ENCODE assay signal across 1 cellular context in the genomic region with DNA sequence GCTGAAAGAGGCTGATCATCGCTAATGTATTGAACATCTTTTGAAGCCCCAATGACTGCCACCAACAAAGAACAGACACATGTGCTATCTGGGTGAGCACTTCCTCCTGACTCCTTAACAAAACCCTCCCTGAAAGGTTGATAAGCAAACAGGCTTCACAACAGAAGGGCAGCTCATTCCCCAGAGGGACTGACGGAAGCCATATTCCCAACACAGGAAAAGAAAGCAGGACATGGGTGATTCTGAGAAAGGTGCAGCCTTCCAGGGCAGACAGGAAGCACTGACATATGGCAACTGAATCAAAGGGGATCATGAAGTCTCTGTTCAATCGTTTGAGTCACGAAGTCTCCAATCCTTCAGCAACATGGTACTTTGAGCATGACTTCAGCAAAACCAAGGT.
TF ChIP-seq lines count a peak whose summit lies in the region.

No MANE protein-coding gene starts in this region.

TF ChIP-seq in GM23338, 12 proteins besides CTCF, POLR2A, EP300 and RAD21 (continued from another document):
- TF ChIP-seq, protein P1, sequence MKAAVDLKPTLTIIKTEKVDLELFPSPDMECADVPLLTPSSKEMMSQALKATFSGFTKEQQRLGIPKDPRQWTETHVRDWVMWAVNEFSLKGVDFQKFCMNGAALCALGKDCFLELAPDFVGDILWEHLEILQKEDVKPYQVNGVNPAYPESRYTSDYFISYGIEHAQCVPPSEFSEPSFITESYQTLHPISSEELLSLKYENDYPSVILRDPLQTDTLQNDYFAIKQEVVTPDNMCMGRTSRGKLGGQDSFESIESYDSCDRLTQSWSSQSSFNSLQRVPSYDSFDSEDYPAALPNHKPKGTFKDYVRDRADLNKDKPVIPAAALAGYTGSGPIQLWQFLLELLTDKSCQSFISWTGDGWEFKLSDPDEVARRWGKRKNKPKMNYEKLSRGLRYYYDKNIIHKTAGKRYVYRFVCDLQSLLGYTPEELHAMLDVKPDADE (IDR thresholded peaks at IDR 0.05): no peak
- TF ChIP-seq ZNF114 (CRISPR knock-in tag; IDR thresholded peaks at IDR 0.05) (no peak), ZNF331 (CRISPR knock-in tag; IDR thresholded peaks at IDR 0.05; ENCODE audit: low read depth) (no peak), STAT1 (IDR thresholded peaks at IDR 0.05; ENCODE audit: unreplicated experiment) (no peak)
